20 cellular contexts compared by ENCODE assay signal in genomic region chr20:34369265-34369664, GRCh38. TPM values are rescaled to one million over a fixed set of nuclear protein-coding genes. Genes with fewer than 3 reads are reported as not detected.
A peak's percentile ranks its signal among the peaks of the same experiment; 100 is the strongest.
DNase-seq lines count a peak whose midpoint lies in the region; ATAC-seq, FAIRE-seq and TF ChIP-seq lines count a peak whose summit lies in the region.
"Had no signal": no experiment of that assay in that cellular context is flagged by ENCODE, and none has a peak within 500 bp of the region (broad histone marks: within the 10 kb centered on the region; RNA-seq: fewer than 3 reads in every experiment).

No MANE protein-coding gene starts in this region.

- H3K36me3 ChIP-seq in bronchial epithelial cell (ENCODE audit: control insufficient read depth, insufficient read depth, low read length), result peaks cover 4% of the 10 kb centered on the region
- peaks cover 21 to 26% of the 10 kb centered on the region in 2 experiments for H3K36me3 ChIP-seq in trophoblast cell (ENCODE audit: control insufficient read depth in 1 of 2, insufficient read depth in 2 of 2, low read length in 2 of 2)
- H3K36me3 ChIP-seq in hepatocyte (replicated peaks; ENCODE audit: insufficient read depth, low read depth), result no peaks in the 10 kb centered on the region

- H3K27ac ChIP-seq in trophoblast cell (ENCODE audit: low read depth, low read length) (no peak overlapping the region), hepatocyte (no peak overlapping the region)
- H3K27ac ChIP-seq: left ventricle myocardium inferior, psoas muscle had no signal

- no CpG with 5 or more reads among the region's 3 CpGs for WGBS in trophoblast cell (ENCODE audit: extremely low coverage, insufficient coverage, insufficient read length)
- WGBS in hepatocyte (ENCODE audit: low lambda C conversion rate, missing lambda C conversion rate), result 100% methylated on average over 3 of the region's 3 CpGs

- peak overlapping the region; percentile 11 to 19 for H3K27ac Mint-ChIP-seq in T-cell
- H3K27ac Mint-ChIP-seq: activated B cell treated with CpG ODN at 0.5 μM for 24 hours had no signal

- H3K27me3 ChIP-seq in bronchial epithelial cell (ENCODE audit: control insufficient read depth, insufficient read depth, low read length) (no peaks in the 10 kb centered on the region), trophoblast cell (ENCODE audit: insufficient read depth, low read length) (no peaks in the 10 kb centered on the region), hepatocyte (no peaks in the 10 kb centered on the region)

- POLR2A ChIA-PET in T-cell (lab: Charles Lee), result no interaction called here

- H3K9me2 ChIP-seq in hepatocyte (replicated peaks; ENCODE audit: insufficient read depth), result no peaks in the 10 kb centered on the region

- H3K4me1 ChIP-seq in trophoblast cell (ENCODE audit: control insufficient read depth in 1 of 2, insufficient read depth in 2 of 2, low read length in 2 of 2) (peaks cover 5 to 6% of the 10 kb centered on the region in 2 experiments), hepatocyte (ENCODE audit: insufficient read depth) (peaks cover 25% of the 10 kb centered on the region)

- peak; percentile 72 to 75 for ATAC-seq in activated T-cell treated with anti-CD3 and anti-CD28 coated beads, Interleukin-2, amount 50 U/mL, for 4 hours
- peak in 3 of 4 experiments; percentile 33 to 62 (median 46) for ATAC-seq in T-cell (replicated peaks in 1 of 4)
- ATAC-seq in omental fat pad (ENCODE audit: low FRiP score), result no peak
- ATAC-seq: Panc1, psoas muscle had no signal

- H4K8ac ChIP-seq in trophoblast cell (ENCODE audit: low read depth, low read length), result no peak overlapping the region

- H3K18ac ChIP-seq in trophoblast cell (ENCODE audit: low read length), result no peak overlapping the region

- H3K79me2 ChIP-seq in trophoblast cell (ENCODE audit: control insufficient read depth, insufficient read depth, low read length, poor library complexity) (peaks cover 17% of the 10 kb centered on the region), hepatocyte (peaks cover 92% of the 10 kb centered on the region)

- no peak overlapping the region for H4K91ac ChIP-seq in trophoblast cell (ENCODE audit: low read depth, low read length)

- H3K4me3 Mint-ChIP-seq in activated T-cell treated with anti-CD3 and anti-CD28 coated beads, Interleukin-2, amount 50 U/mL, for 4 hours, result no peak overlapping the region
- H3K4me3 Mint-ChIP-seq in T-cell, result no peak overlapping the region
- H3K4me3 Mint-ChIP-seq: activated B cell treated with CpG ODN at 0.5 μM for 24 hours had no signal

- H2BK12ac ChIP-seq in trophoblast cell (ENCODE audit: low read length), result no peak overlapping the region

- DNase-seq in activated T-cell treated with anti-CD3 and anti-CD28 coated beads, Interleukin-2, amount 50 U/mL, for 4 hours, result no peak
- DNase-seq in activated T-cell treated with anti-CD3 and anti-CD28 coated beads for 4 hours, result no peak
- peak in 10 of 34 experiments; percentile 9 to 45 (median 15) for DNase-seq in T-cell
- peak; percentile 55 for DNase-seq in bronchial epithelial cell (ENCODE audit: low read depth)
- DNase-seq in trophoblast cell, result peak in 1 of 2 donors; percentile 23
- no peak for DNase-seq in omental fat pad (ENCODE audit: low spot score)
- DNase-seq in hepatocyte (ENCODE audit: low spot score), result no peak
- no peak for DNase-seq in COLO829 (ENCODE audit: low spot score)
- DNase-seq: activated B cell treated with CpG ODN at 0.5 μM for 24 hours; activated effector memory CD4-positive, alpha-beta T cell treated with Interleukin-2 at 50 U/mL for 16 hours; effector CD4-positive, alpha-beta T cell; GF-D8; left ventricle myocardium inferior; MV-4-11; NCI-H2029 treated with DMSO at 0.1 percent for 48 hours; NCI-H524 treated with DMSO at 0.1 percent for 48 hours; psoas muscle had no signal

- no peaks in the 10 kb centered on the region for H3K9me3 Mint-ChIP-seq in activated T-cell treated with anti-CD3 and anti-CD28 coated beads, Interleukin-2, amount 50 U/mL, for 4 hours
- H3K9me3 Mint-ChIP-seq in T-cell, result no peaks in the 10 kb centered on the region
- H3K9me3 Mint-ChIP-seq: activated B cell treated with CpG ODN at 0.5 μM for 24 hours had no signal

- no peak overlapping the region for H3K23ac ChIP-seq in trophoblast cell (ENCODE audit: low read length)

- no peaks in the 10 kb centered on the region for H3K79me1 ChIP-seq in trophoblast cell (ENCODE audit: low read length)

- peaks cover 68% of the 10 kb centered on the region for H4K20me1 ChIP-seq in hepatocyte (ENCODE audit: insufficient read depth, poor library complexity, severe bottlenecking)

- FAIRE-seq in bronchial epithelial cell (lab: Jason Lieb, UNC), result no peak
- FAIRE-seq: D721Med had no signal

- H3K9me3 ChIP-seq in trophoblast cell (ENCODE audit: insufficient read depth, low read depth, low read length), result no peaks in the 10 kb centered on the region
- H3K9me3 ChIP-seq in hepatocyte (ENCODE audit: low read depth), result no peaks in the 10 kb centered on the region
- H3K9me3 ChIP-seq: HAP-1, left ventricle myocardium inferior, psoas muscle had no signal

- TF ChIP-seq CTCF in bronchial epithelial cell (IDR thresholded peaks at IDR 0.05; ENCODE audit: insufficient read depth, low read length, severe bottlenecking), result no peak
- TF ChIP-seq CTCF in omental fat pad (IDR thresholded peaks at IDR 0.05), result no peak
- TF ChIP-seq CTCF in hepatocyte (IDR thresholded peaks at IDR 0.05; ENCODE audit: poor library complexity), result no peak

- H3K4me3 ChIP-seq in bronchial epithelial cell (ENCODE audit: low read depth, low read length) (no peak overlapping the region), trophoblast cell (ENCODE audit: low read depth, low read length) (no peak overlapping the region), hepatocyte (no peak overlapping the region)
- H3K4me3 ChIP-seq: HAP-1, left ventricle myocardium inferior, psoas muscle had no signal

- peaks cover 46% of the 10 kb centered on the region for H3K4me1 Mint-ChIP-seq in activated T-cell treated with anti-CD3 and anti-CD28 coated beads, Interleukin-2, amount 50 U/mL, for 4 hours (ENCODE audit: low read depth)
- peaks cover 38 to 57% (median 54%) of the 10 kb centered on the region in 3 donors for H3K4me1 Mint-ChIP-seq in T-cell

- no peak overlapping the region for H2BK120ac ChIP-seq in trophoblast cell (ENCODE audit: insufficient read depth, low read length, poor library complexity)

- peaks cover 23% of the 10 kb centered on the region for H3K36me3 Mint-ChIP-seq in activated T-cell treated with anti-CD3 and anti-CD28 coated beads, Interleukin-2, amount 50 U/mL, for 4 hours (ENCODE audit: insufficient read depth)
- peaks cover 33% of the 10 kb centered on the region for H3K36me3 Mint-ChIP-seq in T-cell

- no peak overlapping the region for H3K4me2 ChIP-seq in trophoblast cell (ENCODE audit: low read length)
- H3K4me2 ChIP-seq in hepatocyte, result no peak overlapping the region

- H3K9ac ChIP-seq in trophoblast cell (ENCODE audit: low read length), result no peak overlapping the region

- no peak overlapping the region for H3K14ac ChIP-seq in trophoblast cell (ENCODE audit: low read length)

- H2AFZ ChIP-seq in trophoblast cell (ENCODE audit: insufficient read depth, low read length, poor library complexity) (no peak overlapping the region), hepatocyte (no peak overlapping the region)

- no peaks in the 10 kb centered on the region for H3K27me3 Mint-ChIP-seq in activated T-cell treated with anti-CD3 and anti-CD28 coated beads, Interleukin-2, amount 50 U/mL, for 4 hours (ENCODE audit: low read depth)
- H3K27me3 Mint-ChIP-seq in T-cell, result no peaks in the 10 kb centered on the region
- H3K27me3 Mint-ChIP-seq: activated B cell treated with CpG ODN at 0.5 μM for 24 hours had no signal

- peak overlapping the region; percentile 72 for H3K4ac ChIP-seq in trophoblast cell (ENCODE audit: low read depth, low read length)

- H2BK5ac ChIP-seq in trophoblast cell (ENCODE audit: low read depth, low read length, poor library complexity), result no peak overlapping the region

- CTCF ChIA-PET in T-cell (lab: Charles Lee), result no interaction called here

- H4K12ac ChIP-seq in trophoblast cell (ENCODE audit: low read depth, low read length), result no peak overlapping the region

- H2AK5ac ChIP-seq in trophoblast cell (ENCODE audit: low read length), result no peak overlapping the region

RNA-seq across cellular contexts. Expression of gene ITCH, which starts 6.2 kb away (rescaled TPM):
- 10 to 100 TPM; 41.6 to 45.6 (median 45.1) TPM for total RNA-seq in activated T-cell treated with anti-CD3 and anti-CD28 coated beads, Interleukin-2, amount 50 U/mL, for 4 hours
- total RNA-seq in T-cell (10 to 100 TPM; 50.5 to 63.6 (median 53.3) TPM), bronchial epithelial cell (83.7 and 93.2 TPM in 2 replicates), omental fat pad (10 to 100 TPM; 50.3 to 67.6 (median 55.2) TPM), hepatocyte (55.6 and 61.2 TPM in 2 replicates)
- 49.2 and 50.3 TPM in 2 replicates for polyA plus RNA-seq in trophoblast cell (2013)
- polyA plus RNA-seq in hepatocyte, result 18.2 and 22.1 TPM in 2 replicates
